10 cellular contexts compared by ENCODE assay signal in the genomic region with DNA sequence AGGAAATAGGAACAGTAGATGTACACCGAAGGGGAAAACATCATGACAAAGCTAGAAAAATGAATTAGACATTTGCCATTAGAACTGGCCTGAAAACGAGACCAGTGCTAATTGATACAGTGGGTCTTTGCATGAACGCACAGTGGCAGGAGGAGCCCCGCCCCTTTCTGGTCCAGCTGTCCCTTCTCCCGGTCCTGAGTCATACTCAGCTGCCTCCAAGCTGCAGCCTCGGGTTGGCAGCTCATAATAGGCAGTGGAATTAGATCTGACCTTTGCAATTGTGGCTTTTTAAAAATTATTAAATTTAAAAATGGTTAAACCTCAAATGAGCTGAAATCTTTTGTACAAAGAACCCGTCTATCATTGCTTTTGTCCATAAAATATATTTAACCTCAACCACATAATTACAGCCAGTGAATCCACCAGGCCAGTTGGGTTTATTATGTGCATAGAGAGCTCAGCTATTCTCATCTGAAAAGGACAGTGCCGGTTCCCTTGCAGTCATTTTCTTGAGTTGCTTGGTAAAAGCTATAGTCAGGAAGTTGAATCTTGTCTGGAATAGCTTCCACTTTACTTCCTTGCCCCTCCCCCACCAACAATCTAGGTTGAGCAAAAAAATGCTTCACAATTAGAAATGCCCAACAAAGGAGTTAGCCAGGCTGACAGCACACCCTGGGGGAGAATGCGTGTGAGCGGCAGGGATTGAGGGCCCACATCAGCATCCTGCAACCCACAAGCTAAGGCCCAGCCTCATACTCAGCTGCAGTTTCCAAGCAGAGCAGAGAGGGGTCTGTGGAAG.
DNase-seq lines count a peak whose midpoint lies in the region; ATAC-seq and TF ChIP-seq lines count a peak whose summit lies in the region.
"Had no signal": no experiment of that assay in that cellular context is flagged by ENCODE, and none has a peak within 500 bp of the region (broad histone marks: within the 10 kb centered on the region; RNA-seq: fewer than 3 reads in every experiment).

No MANE protein-coding gene starts in this region.

- no peaks in the 10 kb centered on the region for H3K27me3 ChIP-seq in kidney epithelial cell (ENCODE audit: control insufficient read depth, insufficient read depth, low read length)

- peak; percentile 27 for TF ChIP-seq CTCF in kidney epithelial cell (IDR thresholded peaks at IDR 0.05; ENCODE audit: insufficient read depth, low read length, poor library complexity, severe bottlenecking)

- H3K4me3 ChIP-seq in kidney epithelial cell (ENCODE audit: low read depth, low read length), result no peak overlapping the region

- ATAC-seq in GM21423 (IDR thresholded peaks at IDR 0.05; ENCODE audit: unreplicated experiment), result no peak

- no peaks in the 10 kb centered on the region for H3K36me3 ChIP-seq in kidney epithelial cell (ENCODE audit: control insufficient read depth, insufficient read depth, low read length)

- DNase-seq in AG08396 (ENCODE audit: low spot score) (peak; percentile 46), LHCN-M2 (ENCODE audit: low read depth) (peak; percentile 90), anterior cingulate cortex (lab: John Stamatoyannopoulos, UW) (peak in 51 of 58 donors; percentile 3 to 88 (median 64)), kidney epithelial cell (ENCODE audit: low read depth) (peak; percentile 56), SKM-1 treated with dmso at 0.1 percent for 144 hours (lab: John Stamatoyannopoulos, UW; ENCODE audit: unreplicated experiment) (no peak), NK-92 (lab: John Stamatoyannopoulos, UW; ENCODE audit: unreplicated experiment) (no peak)
- no peak for DNase-seq in activated CD4-positive, alpha-beta T cell treated with anti-CD3 and anti-CD28 coated beads for 1 hour
- DNase-seq: activated CD4-positive, alpha-beta memory T cell treated with anti-CD3 and anti-CD28 coated beads, Interleukin-2, amount 10 ng/mL, durations not matched to agents 7 days and 5 days; stimulated activated CD4-positive, alpha-beta T cell treated with anti-CD3 and anti-CD28 coated beads, Interleukin-12 subunit alpha, Interleukin-12 subunit beta, amount 100 ng/mL, for 4 hours had no signal

Comparison
In these comparisons a context has a peak if more than half of its experiments do, and no peak if none do; other contexts are left out.
1. DNase-seq: peak in AG08396 (single experiment), LHCN-M2 (single experiment), anterior cingulate cortex (51 of 58) and kidney epithelial cell (single experiment); none in SKM-1 treated with dmso at 0.1 percent for 144 hours (single experiment), NK-92 (single experiment) and activated CD4-positive, alpha-beta T cell treated with anti-CD3 and anti-CD28 coated beads for 1 hour (single experiment).